Comparison of ENCODE assay signal across 1 cellular context in genomic region chr6:33744895-33745546, GRCh38.
TF ChIP-seq lines count a peak whose summit lies in the region.

No MANE protein-coding gene starts in this region.

TF ChIP-seq in HEK293, 187 proteins besides CTCF, POLR2A, EP300 and RAD21 (continued from another document):
- TF ChIP-seq HIC1 (tag by site-specific recombination; IDR thresholded peaks at IDR 0.05) (0 out of 2 replicates have a peak, but pooled peaks have one; percentile 15), ZNF184 (tag by site-specific recombination; IDR thresholded peaks at IDR 0.05) (no peak), ZNF341 (tag by site-specific recombination; IDR thresholded peaks at IDR 0.05; ENCODE audit: low read depth) (peak; percentile 73), ZNF639 (tag by site-specific recombination; IDR thresholded peaks at IDR 0.05) (no peak), ZNF223 (tag by site-specific recombination; IDR thresholded peaks at IDR 0.05) (no peak), KLF17 (tag by site-specific recombination; IDR thresholded peaks at IDR 0.05) (peak; percentile 74; the same call in 1 of the 2 replicates), ZBTB44 (tag by site-specific recombination; IDR thresholded peaks at IDR 0.05) (peak; percentile 99), ZBTB8A (tag by site-specific recombination; IDR thresholded peaks at IDR 0.05) (peak; percentile 65), ZNF76 (tag by site-specific recombination; IDR thresholded peaks at IDR 0.05; ENCODE audit: borderline replicate concordance, low read depth) (0 out of 2 replicates have a peak, but pooled peaks have one; percentile 23), ZNF561 (tag by site-specific recombination; IDR thresholded peaks at IDR 0.05; ENCODE audit: borderline replicate concordance) (peak; percentile 83; the same call in 1 of the 2 replicates), SCRT1 (tag by site-specific recombination; IDR thresholded peaks at IDR 0.05; ENCODE audit: borderline replicate concordance) (no peak), ZNF398 (tag by site-specific recombination; IDR thresholded peaks at IDR 0.05) (peak; percentile 12; the same call in 1 of the 2 replicates), ZNF530 (tag by site-specific recombination; IDR thresholded peaks at IDR 0.05; ENCODE audit: low read depth) (no peak), ZNF654 (tag by site-specific recombination; IDR thresholded peaks at IDR 0.05; ENCODE audit: low read depth) (no peak), ZNF138 (tag by site-specific recombination; IDR thresholded peaks at IDR 0.05; ENCODE audit: borderline replicate concordance) (no peak), BCL11A (tag by site-specific recombination; IDR thresholded peaks at IDR 0.05; ENCODE audit: low read depth) (peak; percentile 37), PRDM4 (tag by site-specific recombination; IDR thresholded peaks at IDR 0.05) (peak; percentile 64; the same call in 1 of the 2 replicates), ZNF335 (tag by site-specific recombination; conservative IDR thresholded peaks at IDR 0.05) (peak; percentile 78), ZNF600 (tag by site-specific recombination; IDR thresholded peaks at IDR 0.05) (peak; percentile 64), ZNF121 (tag by site-specific recombination; IDR thresholded peaks at IDR 0.05) (0 out of 2 replicates have a peak, but pooled peaks have one; percentile 22)
